In genomic region chr10:123760648-123761428, GRCh38 we compare ENCODE assay signal across 23 cellular contexts.
"Had no signal": no experiment of that assay in that cellular context is flagged by ENCODE, and none has a peak within 500 bp of the region (broad histone marks: within the 10 kb centered on the region; RNA-seq: fewer than 3 reads in every experiment).

No MANE protein-coding gene starts in this region.

- H3K9ac ChIP-seq: neural progenitor cell had no signal

- H3K27ac ChIP-seq: cardiac muscle cell, colonic mucosa, gastroesophageal sphincter, neural progenitor cell, right atrium auricular region, suprapubic skin, tibial artery had no signal

- H3K4me2 ChIP-seq: neural progenitor cell had no signal

- H3K9me3 ChIP-seq: colonic mucosa, gastroesophageal sphincter, right atrium auricular region, suprapubic skin, tibial artery had no signal

- H3K27ac Mint-ChIP-seq: activated naive CD8-positive, alpha-beta T cell; activated T-cell treated with anti-CD3 and anti-CD28 coated beads, Interleukin-2, amount 50 U/mL, for 72 hours; memory B cell; neural progenitor cell had no signal

- H3K27me3 ChIP-seq: cardiac muscle cell, colonic mucosa, gastroesophageal sphincter, neural progenitor cell, right atrium auricular region, tibial artery had no signal

- H3K4me1 Mint-ChIP-seq: memory B cell had no signal

- H2AFZ ChIP-seq: neural progenitor cell had no signal

- H3K4me3 Mint-ChIP-seq: activated naive CD8-positive, alpha-beta T cell; activated T-cell treated with anti-CD3 and anti-CD28 coated beads, Interleukin-2, amount 50 U/mL, for 72 hours; memory B cell; naive thymus-derived CD8-positive, alpha-beta T cell; neural progenitor cell had no signal

- ATAC-seq: activated T-cell treated with anti-CD3 and anti-CD28 coated beads, Interleukin-2, amount 50 U/mL, for 72 hours; gastroesophageal sphincter; naive thymus-derived CD8-positive, alpha-beta T cell had no signal

- H3K4me1 ChIP-seq: colonic mucosa, gastroesophageal sphincter, right atrium auricular region had no signal

- H3K36me3 ChIP-seq: cardiac muscle cell, colonic mucosa, neural progenitor cell, right atrium auricular region, suprapubic skin had no signal

- H3K9me3 Mint-ChIP-seq: activated T-cell treated with anti-CD3 and anti-CD28 coated beads, Interleukin-2, amount 50 U/mL, for 72 hours; memory B cell; naive thymus-derived CD8-positive, alpha-beta T cell; neural progenitor cell had no signal

- DNase-seq: activated naive CD4-positive, alpha-beta T cell; activated T-cell treated with anti-CD3 and anti-CD28 coated beads for 4 hours; activated T-cell treated with anti-CD3 and anti-CD28 coated beads, Interleukin-2, amount 50 U/mL, for 72 hours; anterior cingulate cortex; cerebellar nuclear complex; colonic mucosa; effector CD8-positive, alpha-beta T cell; hippocampal formation; kidney; left colon; naive thymus-derived CD8-positive, alpha-beta T cell; stimulated activated CD4-positive, alpha-beta T cell treated with anti-CD3 and anti-CD28 coated beads, Interleukin-15, amount 100 ng/mL, for 24 hours; stimulated activated CD4-positive, alpha-beta T cell treated with anti-CD3 and anti-CD28 coated beads, Interleukin-2, amount 100 ng/mL, for 24 hours; stimulated activated naive CD4-positive, alpha-beta T cell; T-helper 2 cell; tibial artery had no signal

- H3K4me3 ChIP-seq: cardiac muscle cell, colonic mucosa, gastroesophageal sphincter, neural progenitor cell, right atrium auricular region, suprapubic skin, tibial artery had no signal

- H3K36me3 Mint-ChIP-seq: activated naive CD8-positive, alpha-beta T cell; memory B cell; naive thymus-derived CD8-positive, alpha-beta T cell; neural progenitor cell had no signal
